In the genomic region with DNA sequence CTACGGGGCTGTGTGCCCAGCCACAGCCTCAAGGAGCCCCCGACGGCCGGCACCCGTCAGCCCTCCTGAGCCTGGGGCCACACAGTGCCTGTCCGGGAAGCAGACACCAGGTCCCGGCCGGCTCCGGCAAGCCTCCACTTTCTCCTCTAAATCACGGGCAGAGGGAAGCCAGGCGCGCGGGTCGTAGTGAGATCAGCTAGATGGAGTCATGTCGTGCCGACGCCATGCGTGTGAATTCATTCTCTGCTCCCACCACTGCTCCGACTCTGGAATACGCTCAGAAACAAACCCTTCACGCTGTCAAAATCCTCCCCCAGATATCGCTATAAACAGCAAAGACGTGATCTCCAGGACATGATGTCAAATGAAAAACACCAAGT, we compare ENCODE assay signal across 20 cellular contexts.
DNase-seq lines count a peak whose midpoint lies in the region; ATAC-seq and FAIRE-seq lines count a peak whose summit lies in the region.
"Had no signal": no experiment of that assay in that cellular context is flagged by ENCODE, and none has a peak within 500 bp of the region (broad histone marks: within the 10 kb centered on the region; RNA-seq: fewer than 3 reads in every experiment).

No MANE protein-coding gene starts in this region.

- H3K9me3 Mint-ChIP-seq in naive thymus-derived CD4-positive, alpha-beta T cell: no peaks in the 10 kb centered on the region

- no peak overlapping the region for H3K4me3 ChIP-seq in naive thymus-derived CD4-positive, alpha-beta T cell (ENCODE audit: low read length)
- H3K4me3 ChIP-seq: HAP-1 had no signal

- peak overlapping the region in 1 of 10 donors; percentile 5 for H3K4me3 Mint-ChIP-seq in naive thymus-derived CD4-positive, alpha-beta T cell
- H3K4me3 Mint-ChIP-seq: B cell; CD4-positive, alpha-beta memory T cell had no signal

- H3K27ac Mint-ChIP-seq in naive thymus-derived CD4-positive, alpha-beta T cell: peak overlapping the region in 4 of 9 donors; percentile 13 to 62 (median 48)
- H3K27ac Mint-ChIP-seq: B cell had no signal

- peaks cover 0 to 11% (median 4%) of the 10 kb centered on the region in 7 donors for H3K4me1 Mint-ChIP-seq in naive thymus-derived CD4-positive, alpha-beta T cell
- H3K4me1 Mint-ChIP-seq: B cell had no signal

- no peaks in the 10 kb centered on the region for H3K4me1 ChIP-seq in naive thymus-derived CD4-positive, alpha-beta T cell (ENCODE audit: control insufficient read depth in 2 of 2, insufficient read depth in 2 of 2, low read length in 2 of 2)
- H3K4me1 ChIP-seq: HAP-1 had no signal

- DNase-seq in activated effector memory CD4-positive, alpha-beta T cell treated with anti-CD3 and anti-CD28 coated beads, Interleukin-2, amount 50 U/mL, for 16 hours: peak; percentile 55
- DNase-seq in activated effector memory CD4-positive, alpha-beta T cell treated with Interleukin-2 at 50 U/mL for 16 hours: no peak
- DNase-seq in HTR-8/SVneo (ENCODE audit: insufficient read length, low spot score) (no peak), putamen (ENCODE audit: low spot score) (peak; percentile 61), NCI-H2227 treated with DMSO at 0.1 percent for 48 hours (lab: John Stamatoyannopoulos, UW) (no peak)
- no peak for DNase-seq in naive thymus-derived CD4-positive, alpha-beta T cell
- DNase-seq: C1 segment of cervical spinal cord; CD4-positive, alpha-beta memory T cell; DMS153; DND-41; GDM1; GOT3 had no signal

- peak; percentile 28 for FAIRE-seq in HTR-8/SVneo (lab: Jason Lieb, UNC)
- FAIRE-seq: A204.1, D721Med, GM12892 had no signal

- POLR2A ChIA-PET in naive thymus-derived CD4-positive, alpha-beta T cell (lab: Charles Lee): no interaction called here

- intact Hi-C loops in naive thymus-derived CD4-positive, alpha-beta T cell (cut with micrococcal nuclease): no loop called here

- H3K27ac ChIP-seq in naive thymus-derived CD4-positive, alpha-beta T cell (ENCODE audit: low read depth, low read length): no peak overlapping the region
- H3K27ac ChIP-seq: HL-60 had no signal

- no peaks in the 10 kb centered on the region for H3K36me3 ChIP-seq in naive thymus-derived CD4-positive, alpha-beta T cell (ENCODE audit: control insufficient read depth in 2 of 3, insufficient read depth in 3 of 3, low read length in 3 of 3)
- H3K36me3 ChIP-seq: HAP-1 had no signal

- peak; percentile 24 for ATAC-seq in naive thymus-derived CD4-positive, alpha-beta T cell
- ATAC-seq in HG03039 (IDR thresholded peaks at IDR 0.05; ENCODE audit: unreplicated experiment): no peak
- no peak for ATAC-seq in HG03442 (IDR thresholded peaks at IDR 0.05; ENCODE audit: unreplicated experiment)

- H3K27me3 Mint-ChIP-seq in naive thymus-derived CD4-positive, alpha-beta T cell: no peaks in the 10 kb centered on the region
- H3K27me3 Mint-ChIP-seq: B cell; CD4-positive, alpha-beta memory T cell had no signal

- CTCF ChIA-PET in naive thymus-derived CD4-positive, alpha-beta T cell (lab: Charles Lee): no interaction called here

- H3K36me3 Mint-ChIP-seq in naive thymus-derived CD4-positive, alpha-beta T cell: peaks cover 0 to 8% (median 5%) of the 10 kb centered on the region in 5 donors
- H3K36me3 Mint-ChIP-seq: CD4-positive, alpha-beta memory T cell had no signal

- no peaks in the 10 kb centered on the region for H3K27me3 ChIP-seq in naive thymus-derived CD4-positive, alpha-beta T cell (ENCODE audit: control insufficient read depth in 2 of 2, insufficient read depth in 2 of 2, low read length in 2 of 2)

- H3K9me3 ChIP-seq in naive thymus-derived CD4-positive, alpha-beta T cell (ENCODE audit: control insufficient read depth in 2 of 3, low read length in 3 of 3): no peaks in the 10 kb centered on the region
- H3K9me3 ChIP-seq: HAP-1 had no signal

Comparison
In these comparisons a context has a peak if more than half of its experiments do, and no peak if none do; other contexts are left out.
1. DNase-seq: peak in activated effector memory CD4-positive, alpha-beta T cell treated with anti-CD3 and anti-CD28 coated beads, Interleukin-2, amount 50 U/mL, for 16 hours (single experiment) and putamen (single experiment); none in activated effector memory CD4-positive, alpha-beta T cell treated with Interleukin-2 at 50 U/mL for 16 hours (single experiment), HTR-8/SVneo (single experiment), naive thymus-derived CD4-positive, alpha-beta T cell (0 of 9) and NCI-H2227 treated with DMSO at 0.1 percent for 48 hours (single experiment).